Comparison of ENCODE assay signal across 1 cellular context in the genomic region with DNA sequence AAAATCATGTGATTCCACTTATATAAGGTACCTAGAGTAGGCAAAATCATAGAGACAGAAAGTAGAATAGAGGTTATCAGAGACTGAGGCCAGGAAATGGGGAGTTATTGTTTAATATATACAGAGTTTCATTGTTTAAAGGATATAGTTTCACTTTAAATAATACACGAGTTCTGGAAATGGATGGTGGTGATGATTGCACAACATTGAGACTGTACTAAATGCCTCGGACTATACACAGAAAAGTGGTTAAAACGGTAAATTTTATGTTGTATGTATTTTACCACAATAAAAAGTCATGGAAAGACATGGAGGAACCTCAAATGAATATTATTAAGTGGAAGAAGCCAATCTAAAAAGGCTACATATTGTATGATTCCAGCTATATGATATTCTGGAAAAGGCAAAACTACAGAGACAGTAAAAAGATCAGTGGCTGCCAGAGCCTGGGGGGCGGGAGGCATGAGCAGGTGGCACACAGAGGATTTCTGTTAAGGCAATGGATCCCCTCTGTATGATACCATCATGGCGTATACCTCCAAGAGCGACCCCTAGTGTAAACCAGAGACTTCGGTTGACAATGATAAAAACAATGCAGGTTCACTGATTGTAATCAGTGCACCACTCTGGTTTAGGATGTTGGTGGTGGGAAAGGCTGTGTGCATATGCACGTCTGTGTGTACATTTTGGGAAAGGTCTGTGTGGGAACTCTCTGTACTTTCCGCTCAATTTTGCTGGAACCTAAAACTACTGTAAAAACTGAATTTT.
A peak's percentile ranks its signal among the peaks of the same experiment; 100 is the strongest.
TF ChIP-seq lines count a peak whose summit lies in the region.

No MANE protein-coding gene starts in this region.

TF ChIP-seq in K562, 482 proteins besides CTCF, POLR2A, EP300 and RAD21 (continued from another document and continues in another):
- TF ChIP-seq ZNF318 (IDR thresholded peaks at IDR 0.05; ENCODE audit: borderline replicate concordance in 1 of 2, low read depth in 1 of 2) (no peak), KDM1A (IDR thresholded peaks at IDR 0.05) (no peak), MBD2 (IDR thresholded peaks at IDR 0.05; ENCODE audit: borderline replicate concordance, low read depth) (no peak), CEBPB (tag; IDR thresholded peaks at IDR 0.05) (peak; percentile 100), RCOR1 (IDR thresholded peaks at IDR 0.05; ENCODE audit: borderline replicate concordance in 1 of 2, low read depth in 2 of 2, low read length in 2 of 2) (peak in 1 of 2 experiments; percentile 37; a peak in 1 of 4 replicates), ETS2 (tag; IDR thresholded peaks at IDR 0.05; ENCODE audit: borderline replicate concordance, poor library complexity, severe bottlenecking) (no peak), EZH2 (IDR thresholded peaks at IDR 0.05; ENCODE audit: borderline replicate concordance, low read depth, low read length) (no peak), FOXP1 (CRISPR knock-in tag; IDR thresholded peaks at IDR 0.05) (no peak), CHD7 (IDR thresholded peaks at IDR 0.05; ENCODE audit: low read depth, low read length) (no peak)
- TF ChIP-seq, protein P1, sequence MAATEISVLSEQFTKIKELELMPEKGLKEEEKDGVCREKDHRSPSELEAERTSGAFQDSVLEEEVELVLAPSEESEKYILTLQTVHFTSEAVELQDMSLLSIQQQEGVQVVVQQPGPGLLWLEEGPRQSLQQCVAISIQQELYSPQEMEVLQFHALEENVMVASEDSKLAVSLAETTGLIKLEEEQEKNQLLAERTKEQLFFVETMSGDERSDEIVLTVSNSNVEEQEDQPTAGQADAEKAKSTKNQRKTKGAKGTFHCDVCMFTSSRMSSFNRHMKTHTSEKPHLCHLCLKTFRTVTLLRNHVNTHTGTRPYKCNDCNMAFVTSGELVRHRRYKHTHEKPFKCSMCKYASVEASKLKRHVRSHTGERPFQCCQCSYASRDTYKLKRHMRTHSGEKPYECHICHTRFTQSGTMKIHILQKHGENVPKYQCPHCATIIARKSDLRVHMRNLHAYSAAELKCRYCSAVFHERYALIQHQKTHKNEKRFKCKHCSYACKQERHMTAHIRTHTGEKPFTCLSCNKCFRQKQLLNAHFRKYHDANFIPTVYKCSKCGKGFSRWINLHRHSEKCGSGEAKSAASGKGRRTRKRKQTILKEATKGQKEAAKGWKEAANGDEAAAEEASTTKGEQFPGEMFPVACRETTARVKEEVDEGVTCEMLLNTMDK (IDR thresholded peaks at IDR 0.05; ENCODE audit: borderline replicate concordance, insufficient read depth, low read depth, low read length, poor library complexity, severe bottlenecking) = no peak
- TF ChIP-seq, protein P2, sequence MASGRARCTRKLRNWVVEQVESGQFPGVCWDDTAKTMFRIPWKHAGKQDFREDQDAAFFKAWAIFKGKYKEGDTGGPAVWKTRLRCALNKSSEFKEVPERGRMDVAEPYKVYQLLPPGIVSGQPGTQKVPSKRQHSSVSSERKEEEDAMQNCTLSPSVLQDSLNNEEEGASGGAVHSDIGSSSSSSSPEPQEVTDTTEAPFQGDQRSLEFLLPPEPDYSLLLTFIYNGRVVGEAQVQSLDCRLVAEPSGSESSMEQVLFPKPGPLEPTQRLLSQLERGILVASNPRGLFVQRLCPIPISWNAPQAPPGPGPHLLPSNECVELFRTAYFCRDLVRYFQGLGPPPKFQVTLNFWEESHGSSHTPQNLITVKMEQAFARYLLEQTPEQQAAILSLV (tag; IDR thresholded peaks at IDR 0.05) = peak; percentile 96
- TF ChIP-seq, protein P3, sequence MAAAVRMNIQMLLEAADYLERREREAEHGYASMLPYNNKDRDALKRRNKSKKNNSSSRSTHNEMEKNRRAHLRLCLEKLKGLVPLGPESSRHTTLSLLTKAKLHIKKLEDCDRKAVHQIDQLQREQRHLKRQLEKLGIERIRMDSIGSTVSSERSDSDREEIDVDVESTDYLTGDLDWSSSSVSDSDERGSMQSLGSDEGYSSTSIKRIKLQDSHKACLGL (CRISPR knock-in tag; IDR thresholded peaks at IDR 0.05; ENCODE audit: borderline replicate concordance, poor library complexity, severe bottlenecking) = no peak
- TF ChIP-seq, protein P4, sequence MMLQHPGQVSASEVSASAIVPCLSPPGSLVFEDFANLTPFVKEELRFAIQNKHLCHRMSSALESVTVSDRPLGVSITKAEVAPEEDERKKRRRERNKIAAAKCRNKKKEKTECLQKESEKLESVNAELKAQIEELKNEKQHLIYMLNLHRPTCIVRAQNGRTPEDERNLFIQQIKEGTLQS (IDR thresholded peaks at IDR 0.05) = peak; percentile 40; the same call in 1 of the 2 replicates
- TF ChIP-seq, protein P4 (CRISPR knock-in tag; conservative IDR thresholded peaks at IDR 0.05) = no peak
